Comparison of ENCODE assay signal across 2 cellular contexts in the genomic region with DNA sequence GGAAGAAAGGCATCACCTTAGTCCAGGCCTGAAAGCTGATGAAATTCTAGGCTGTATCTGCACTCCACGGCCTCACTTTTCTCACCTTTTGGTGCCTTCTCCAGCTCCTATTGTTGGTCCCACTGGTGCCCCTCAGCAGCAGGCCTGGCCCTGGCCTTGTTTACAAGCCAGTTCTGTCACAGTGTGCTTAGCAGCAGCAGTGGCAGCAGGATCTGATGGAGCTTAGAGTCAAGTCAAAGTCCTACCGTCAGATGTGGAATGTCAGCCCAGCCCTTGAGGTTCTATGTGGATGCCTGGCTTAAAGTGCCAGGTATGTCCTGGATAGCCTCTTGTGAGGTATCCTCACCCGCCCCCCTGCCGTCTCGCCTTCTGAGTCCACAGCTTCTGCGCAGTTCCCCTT.
TF ChIP-seq lines count a peak whose summit lies in the region.

No MANE protein-coding gene starts in this region.

TF ChIP-seq in H1, 55 proteins besides CTCF, POLR2A, EP300 and RAD21:
- TF ChIP-seq KDM5A (IDR thresholded peaks at IDR 0.05; ENCODE audit: low read length) (no peak), CHD1 (IDR thresholded peaks at IDR 0.05; ENCODE audit: low read depth, low read length) (no peak), FOSL1 (IDR thresholded peaks at IDR 0.05; ENCODE audit: insufficient read depth, low read depth, low read length) (no peak), HDAC2 (IDR thresholded peaks at IDR 0.05; ENCODE audit: borderline replicate concordance in 1 of 2, low read depth in 2 of 2, low read length in 2 of 2) (no peak), RBBP5 (IDR thresholded peaks at IDR 0.05; ENCODE audit: borderline replicate concordance, low read depth, low read length) (no peak), SAP30 (IDR thresholded peaks at IDR 0.05; ENCODE audit: insufficient read depth, insufficient replicate concordance, low read length) (no peak), TBP (IDR thresholded peaks at IDR 0.05; ENCODE audit: low read depth, low read length) (no peak), RNF2 (IDR thresholded peaks at IDR 0.05; ENCODE audit: borderline replicate concordance, low read depth, low read length, missing control alignments, poor library complexity, severe bottlenecking) (no peak), RFX5 (IDR thresholded peaks at IDR 0.05; ENCODE audit: borderline replicate concordance, low read depth, low read length) (no peak), CTBP2 (IDR thresholded peaks at IDR 0.05; ENCODE audit: borderline replicate concordance, insufficient read depth, insufficient read length, low read length) (no peak), RXRA (IDR thresholded peaks at IDR 0.05; ENCODE audit: insufficient read depth, low read depth, low read length) (no peak), TAF1 (IDR thresholded peaks at IDR 0.05; ENCODE audit: low read depth, low read length) (no peak), JUND (IDR thresholded peaks at IDR 0.05; ENCODE audit: low read length) (no peak), EGR1 (IDR thresholded peaks at IDR 0.05; ENCODE audit: borderline replicate concordance, low read depth, low read length) (no peak)
- TF ChIP-seq, protein P1, sequence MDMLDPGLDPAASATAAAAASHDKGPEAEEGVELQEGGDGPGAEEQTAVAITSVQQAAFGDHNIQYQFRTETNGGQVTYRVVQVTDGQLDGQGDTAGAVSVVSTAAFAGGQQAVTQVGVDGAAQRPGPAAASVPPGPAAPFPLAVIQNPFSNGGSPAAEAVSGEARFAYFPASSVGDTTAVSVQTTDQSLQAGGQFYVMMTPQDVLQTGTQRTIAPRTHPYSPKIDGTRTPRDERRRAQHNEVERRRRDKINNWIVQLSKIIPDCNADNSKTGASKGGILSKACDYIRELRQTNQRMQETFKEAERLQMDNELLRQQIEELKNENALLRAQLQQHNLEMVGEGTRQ (IDR thresholded peaks at IDR 0.05; ENCODE audit: low read length): no peak
- TF ChIP-seq, protein P2, sequence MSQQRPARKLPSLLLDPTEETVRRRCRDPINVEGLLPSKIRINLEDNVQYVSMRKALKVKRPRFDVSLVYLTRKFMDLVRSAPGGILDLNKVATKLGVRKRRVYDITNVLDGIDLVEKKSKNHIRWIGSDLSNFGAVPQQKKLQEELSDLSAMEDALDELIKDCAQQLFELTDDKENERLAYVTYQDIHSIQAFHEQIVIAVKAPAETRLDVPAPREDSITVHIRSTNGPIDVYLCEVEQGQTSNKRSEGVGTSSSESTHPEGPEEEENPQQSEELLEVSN (IDR thresholded peaks at IDR 0.05): no peak

TF ChIP-seq in GM12891, 5 proteins besides CTCF, POLR2A, EP300 and RAD21:
- TF ChIP-seq SPI1 (IDR thresholded peaks at IDR 0.05; ENCODE audit: low read depth, low read length) (no peak), TAF1 (IDR thresholded peaks at IDR 0.05; ENCODE audit: low read depth, low read length) (no peak), POLR2AphosphoS5 (IDR thresholded peaks at IDR 0.05; ENCODE audit: low read depth, low read length) (no peak), POU2F2 (IDR thresholded peaks at IDR 0.05; ENCODE audit: low read depth, low read length) (no peak), PAX5 (IDR thresholded peaks at IDR 0.05; ENCODE audit: insufficient read depth, low read length, severe bottlenecking) (no peak)
